Comparison of ENCODE assay signal across 8 cellular contexts in the genomic region with DNA sequence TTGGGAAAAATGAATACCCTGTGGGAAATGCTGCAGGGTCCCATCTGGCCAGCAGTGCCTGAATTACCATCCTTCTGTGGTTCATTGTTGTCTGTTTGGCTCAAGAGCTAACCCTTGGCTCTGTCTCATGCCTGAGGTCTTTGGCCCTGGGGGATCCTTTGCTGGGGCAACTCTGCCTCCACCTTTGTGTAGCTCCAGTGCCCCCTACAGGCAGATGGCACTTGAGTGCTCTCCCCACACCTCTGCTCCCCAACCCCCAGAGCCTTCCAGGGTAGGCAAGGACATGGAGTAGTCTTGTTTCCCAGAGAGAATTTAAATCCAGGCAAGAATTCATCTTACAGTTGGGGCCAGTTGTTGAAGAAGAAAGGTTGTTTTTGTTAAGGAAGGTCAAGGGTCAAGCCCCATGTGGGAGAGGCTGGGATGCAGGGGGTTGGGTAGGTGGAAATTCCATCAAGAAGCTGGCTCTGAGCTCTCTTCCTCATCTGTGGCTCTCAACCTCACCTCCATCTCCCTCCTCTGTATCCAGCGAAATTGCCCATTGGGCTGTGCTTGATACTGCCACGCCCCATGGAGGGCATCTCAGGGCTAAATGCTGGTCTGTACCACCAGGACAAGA. TPM values are rescaled to one million over a fixed set of nuclear protein-coding genes. Genes with fewer than 3 reads are reported as not detected.
DNase-seq lines count a peak whose midpoint lies in the region; ATAC-seq and TF ChIP-seq lines count a peak whose summit lies in the region.

No MANE protein-coding gene starts in this region.

- H2AFZ ChIP-seq in trophoblast cell (ENCODE audit: insufficient read depth, low read length, poor library complexity), result no peak overlapping the region

- peaks cover 1% of the 10 kb centered on the region for H3K36me3 Mint-ChIP-seq in activated CD8-positive, alpha-beta T cell treated with anti-CD3 and anti-CD28 coated beads, Interleukin-2, amount 10 ng/mL, durations not matched to agents 7 days and 5 days (ENCODE audit: low read depth)

- no peak overlapping the region for H3K23ac ChIP-seq in trophoblast cell (ENCODE audit: low read length)

- peak; percentile 96 for ATAC-seq in activated CD8-positive, alpha-beta T cell treated with anti-CD3 and anti-CD28 coated beads, Interleukin-2, amount 10 ng/mL, durations not matched to agents 7 days and 5 days
- ATAC-seq in HG03025 (IDR thresholded peaks at IDR 0.05; ENCODE audit: low FRiP score, unreplicated experiment), result no peak

- TF ChIP-seq POLR2A in esophagus squamous epithelium (IDR thresholded peaks at IDR 0.05), result no peak

- 72 to 94% methylated on average over 2 of the region's 2 CpGs for WGBS in esophagus squamous epithelium, 2 donors
- WGBS in trophoblast cell (ENCODE audit: extremely low coverage, insufficient coverage, insufficient read length), result no CpG with 5 or more reads among the region's 2 CpGs

- peak; percentile 41 to 69 (median 54) for TF ChIP-seq CTCF in esophagus squamous epithelium (IDR thresholded peaks at IDR 0.05)

- H4K12ac ChIP-seq in trophoblast cell (ENCODE audit: low read depth, low read length), result no peak overlapping the region

- H3K18ac ChIP-seq in trophoblast cell (ENCODE audit: low read length), result no peak overlapping the region

- intact Hi-C loops in esophagus squamous epithelium (cut with DNase I), result loop anchor here (10.0 kb wide), 1 partner anchor 343 kb away; no protein-coding TSS in a partner anchor

- no peak overlapping the region for H3K4me3 Mint-ChIP-seq in activated CD8-positive, alpha-beta T cell treated with anti-CD3 and anti-CD28 coated beads, Interleukin-2, amount 10 ng/mL, durations not matched to agents 7 days and 5 days

- no peaks in the 10 kb centered on the region for H3K79me1 ChIP-seq in trophoblast cell (ENCODE audit: low read length)

- H3K27ac Mint-ChIP-seq in activated CD8-positive, alpha-beta T cell treated with anti-CD3 and anti-CD28 coated beads, Interleukin-2, amount 10 ng/mL, durations not matched to agents 7 days and 5 days, result peak overlapping the region; percentile 61

- H3K27me3 ChIP-seq in esophagus squamous epithelium (peaks cover 0 to 41% (median 0%) of the 10 kb centered on the region in 4 donors), trophoblast cell (ENCODE audit: insufficient read depth, low read length) (no peaks in the 10 kb centered on the region)

- H4K91ac ChIP-seq in trophoblast cell (ENCODE audit: low read depth, low read length), result no peak overlapping the region

- H3K4me1 ChIP-seq in esophagus squamous epithelium (peaks cover 0 to 10% (median 0%) of the 10 kb centered on the region in 3 donors), trophoblast cell (ENCODE audit: control insufficient read depth in 1 of 2, insufficient read depth in 2 of 2, low read length in 2 of 2) (no peaks in the 10 kb centered on the region)

- no peaks in the 10 kb centered on the region for H3K9me3 Mint-ChIP-seq in activated CD8-positive, alpha-beta T cell treated with anti-CD3 and anti-CD28 coated beads, Interleukin-2, amount 10 ng/mL, durations not matched to agents 7 days and 5 days (ENCODE audit: insufficient read depth)

- H3K4me3 ChIP-seq in esophagus squamous epithelium (no peak overlapping the region), trophoblast cell (ENCODE audit: low read depth, low read length) (no peak overlapping the region)

- H3K4ac ChIP-seq in trophoblast cell (ENCODE audit: low read depth, low read length), result no peak overlapping the region

- no peaks in the 10 kb centered on the region for H3K79me2 ChIP-seq in trophoblast cell (ENCODE audit: control insufficient read depth, insufficient read depth, low read length, poor library complexity)

- no peak overlapping the region for H3K14ac ChIP-seq in trophoblast cell (ENCODE audit: low read length)

- no peak overlapping the region for H2BK120ac ChIP-seq in trophoblast cell (ENCODE audit: insufficient read depth, low read length, poor library complexity)

- CTCF ChIA-PET in activated CD8-positive, alpha-beta T cell treated with anti-CD3 and anti-CD28 coated beads, Interleukin-2, amount 10 ng/mL, durations not matched to agents 7 days and 5 days (lab: Charles Lee), result interaction anchor here (0.5 to 10.3 kb wide), 64 partner anchors 8 to 357 kb away, joined by 3 to 177 read pairs (median 5); a partner anchor contains a TSS

- no peaks in the 10 kb centered on the region for H3K27me3 Mint-ChIP-seq in activated CD8-positive, alpha-beta T cell treated with anti-CD3 and anti-CD28 coated beads, Interleukin-2, amount 10 ng/mL, durations not matched to agents 7 days and 5 days (ENCODE audit: low read depth)

- POLR2A ChIA-PET in activated CD8-positive, alpha-beta T cell treated with anti-CD3 and anti-CD28 coated beads, Interleukin-2, amount 10 ng/mL, durations not matched to agents 7 days and 5 days (lab: Charles Lee), result interaction anchor here (0.9 to 2.1 kb wide), 4 partner anchors 45 to 176 kb away, joined by 3 to 6 read pairs (median 4); a partner anchor contains a TSS

- H2BK12ac ChIP-seq in trophoblast cell (ENCODE audit: low read length), result no peak overlapping the region

- DNase-seq in SHP77 (lab: John Stamatoyannopoulos, UW) (peak; percentile 31 to 36), SHP77 treated with DMSO at 0.1 percent for 48 hours (lab: John Stamatoyannopoulos, UW) (no peak), NCI-H1105 (lab: John Stamatoyannopoulos, UW) (peak; percentile 61), esophagus squamous epithelium (lab: John Stamatoyannopoulos, UW) (no peak), trophoblast cell (peak; percentile 26 to 73), NCI-H2107 (lab: John Stamatoyannopoulos, UW) (no peak)
- peak; percentile 86 for DNase-seq in activated CD8-positive, alpha-beta T cell treated with anti-CD3 and anti-CD28 coated beads, Interleukin-2, amount 10 ng/mL, durations not matched to agents 7 days and 5 days

- H3K4me2 ChIP-seq in trophoblast cell (ENCODE audit: low read length), result no peak overlapping the region

- no peak overlapping the region for H2BK5ac ChIP-seq in trophoblast cell (ENCODE audit: low read depth, low read length, poor library complexity)

- H3K27ac ChIP-seq in esophagus squamous epithelium (no peak overlapping the region), trophoblast cell (ENCODE audit: low read depth, low read length) (no peak overlapping the region)

- no peak overlapping the region for H2AK5ac ChIP-seq in trophoblast cell (ENCODE audit: low read length)

- H4K8ac ChIP-seq in trophoblast cell (ENCODE audit: low read depth, low read length), result no peak overlapping the region

- H3K9ac ChIP-seq in trophoblast cell (ENCODE audit: low read length), result no peak overlapping the region

- H3K9me3 ChIP-seq in esophagus squamous epithelium (no peaks in the 10 kb centered on the region), trophoblast cell (ENCODE audit: insufficient read depth, low read depth, low read length) (peaks cover 2% of the 10 kb centered on the region)

- H3K4me1 Mint-ChIP-seq in activated CD8-positive, alpha-beta T cell treated with anti-CD3 and anti-CD28 coated beads, Interleukin-2, amount 10 ng/mL, durations not matched to agents 7 days and 5 days (ENCODE audit: low read depth), result peaks cover 17% of the 10 kb centered on the region

- H3K36me3 ChIP-seq in esophagus squamous epithelium, result no peaks in the 10 kb centered on the region
- H3K36me3 ChIP-seq in trophoblast cell (ENCODE audit: control insufficient read depth in 1 of 2, insufficient read depth in 2 of 2, low read length in 2 of 2), result no peaks in the 10 kb centered on the region

RNA-seq across cellular contexts. Expression of a gene that starts 44.2 kb away (rescaled TPM):
- 1 to 10 TPM; 8.6 to 9.2 TPM for total RNA-seq in activated CD8-positive, alpha-beta T cell treated with anti-CD3 and anti-CD28 coated beads, Interleukin-2, amount 10 ng/mL, durations not matched to agents 7 days and 5 days
- total RNA-seq in esophagus squamous epithelium, result 1 to 10 TPM in 1 of 4 donors, under 1 TPM in 3; 0.38 to 1.7 (median 0.60) TPM
- polyA plus RNA-seq in trophoblast cell (2013), result not detected in 2 replicates

Comparison
In these comparisons a context has a peak if more than half of its experiments do, and no peak if none do; other contexts are left out.
1. DNase-seq: peak in SHP77 (2 of 2), NCI-H1105 (single experiment), activated CD8-positive, alpha-beta T cell treated with anti-CD3 and anti-CD28 coated beads, Interleukin-2, amount 10 ng/mL, durations not matched to agents 7 days and 5 days (single experiment) and trophoblast cell (2 of 2); none in SHP77 treated with DMSO at 0.1 percent for 48 hours (single experiment), esophagus squamous epithelium (single experiment) and NCI-H2107 (single experiment).